Comparison of ENCODE assay signal across 8 cellular contexts in genomic region chr19:13022859-13023636, GRCh38. TPM values are rescaled to one million over a fixed set of nuclear protein-coding genes. Genes with fewer than 3 reads are reported as not detected.
DNase-seq lines count a peak whose midpoint lies in the region; ATAC-seq and TF ChIP-seq lines count a peak whose summit lies in the region.

No MANE protein-coding gene starts in this region.

- H2AFZ ChIP-seq in SK-N-SH (ENCODE audit: low read depth), result peak overlapping the region; percentile 77

- H3K36me3 ChIP-seq in HUES48 (ENCODE audit: control insufficient read depth, insufficient read depth, low read length), result no peaks in the 10 kb centered on the region
- H3K36me3 ChIP-seq in SK-N-SH (replicated peaks in 1 of 2; ENCODE audit: control insufficient read depth in 1 of 2, insufficient read depth in 2 of 2, low read length in 1 of 2), result peaks cover 0 to 5% of the 10 kb centered on the region in 2 experiments
- no peaks in the 10 kb centered on the region for H3K36me3 ChIP-seq in endodermal cell (ENCODE audit: control insufficient read depth, insufficient read depth, low read length)
- H3K36me3 ChIP-seq in uterus, result no peaks in the 10 kb centered on the region

- peak overlapping the region; percentile 45 for H3K4me3 ChIP-seq in HUES48 (ENCODE audit: low read depth, low read length)
- H3K4me3 ChIP-seq in SK-N-SH (ENCODE audit: low read depth in 2 of 2, low read length in 1 of 2), result peak overlapping the region; percentile 36 to 67
- H3K4me3 ChIP-seq in endodermal cell (ENCODE audit: low read length), result peak overlapping the region; percentile 71
- H3K4me3 ChIP-seq in uterus, result peak overlapping the region; percentile 33 to 40

- H3F3A ChIP-seq in SK-N-SH (replicated peaks; ENCODE audit: insufficient read depth), result peaks cover 9% of the 10 kb centered on the region

- H3K27ac ChIP-seq in HUES48 (ENCODE audit: low read depth, low read length) (no peak overlapping the region), SK-N-SH (ENCODE audit: low read depth in 2 of 2, low read length in 1 of 2) (peak overlapping the region; percentile 82 to 91), endodermal cell (ENCODE audit: low read depth, low read length) (no peak overlapping the region), uterus (peak overlapping the region; percentile 95 to 99)

- TF ChIP-seq CTCF in SK-N-SH (IDR thresholded peaks at IDR 0.05) (peak; percentile 19; the same call in 1 of the 2 replicates), endodermal cell (conservative IDR thresholded peaks at IDR 0.05) (no peak), uterus (IDR thresholded peaks at IDR 0.05) (peak in 3 of 4 experiments; percentile 14 to 76 (median 64))

- H3K27me3 Mint-ChIP-seq in endodermal cell (ENCODE audit: insufficient read depth), result peaks cover 99% of the 10 kb centered on the region

- peak overlapping the region; percentile 34 for H3K4me3 Mint-ChIP-seq in endodermal cell

- no peak for TF ChIP-seq RAD21 in SK-N-SH (IDR thresholded peaks at IDR 0.05; ENCODE audit: low read length)

- no peaks in the 10 kb centered on the region for H3K36me3 Mint-ChIP-seq in endodermal cell (ENCODE audit: low read depth)

- intact Hi-C loops in uterus (cut with DNase I; ENCODE audit: low total_unique reads), result no loop called here

- peaks cover 17% of the 10 kb centered on the region for H3K4me1 Mint-ChIP-seq in endodermal cell

- H3K27me3 ChIP-seq in HUES48 (ENCODE audit: control insufficient read depth, insufficient read depth, low read length), result peaks cover 100% of the 10 kb centered on the region
- H3K27me3 ChIP-seq in SK-N-SH (ENCODE audit: insufficient read depth), result no peaks in the 10 kb centered on the region
- H3K27me3 ChIP-seq in endodermal cell (ENCODE audit: control insufficient read depth, insufficient read depth, low read length, poor library complexity, severe bottlenecking), result peaks cover 100% of the 10 kb centered on the region
- no peaks in the 10 kb centered on the region for H3K27me3 ChIP-seq in uterus

- no peak overlapping the region for H3K27ac Mint-ChIP-seq in endodermal cell

- H3K9me2 ChIP-seq in SK-N-SH, result no peaks in the 10 kb centered on the region

- ATAC-seq in HG03571 (IDR thresholded peaks at IDR 0.05; ENCODE audit: unreplicated experiment), result no peak

- no peak overlapping the region for H3K9ac ChIP-seq in HUES48 (ENCODE audit: low read depth, low read length)
- peak overlapping the region; percentile 72 for H3K9ac ChIP-seq in SK-N-SH
- no peak overlapping the region for H3K9ac ChIP-seq in endodermal cell (ENCODE audit: extremely low read depth, low read length, poor library complexity, severe bottlenecking)

- TF ChIP-seq POLR2A in uterus (IDR thresholded peaks at IDR 0.05), result peak in 1 of 2 donors; percentile 33

- CTCF ChIA-PET in SK-N-SH (lab: Yijun Ruan, JAX), result interaction anchor here (0.6 to 4.7 kb wide), 11 partner anchors 10 to 71 kb away, joined by 3 to 43 read pairs (median 3); no protein-coding TSS in a partner anchor

- H3K79me2 ChIP-seq in SK-N-SH (ENCODE audit: insufficient read depth), result peaks cover 49% of the 10 kb centered on the region

- POLR2A ChIA-PET in SK-N-SH (lab: Yijun Ruan, JAX), result interaction anchor here (1.5 kb wide), 1 partner anchor 31 kb away, joined by 3 read pairs; no protein-coding TSS in a partner anchor

- peak; percentile 39 for DNase-seq in DMS114 treated with DMSO at 0.1 percent for 48 hours (lab: John Stamatoyannopoulos, UW; ENCODE audit: unreplicated experiment)
- peak; percentile 87 for DNase-seq in SK-N-SH
- DNase-seq in endodermal cell, result peak; percentile 71
- DNase-seq in midbrain (lab: John Stamatoyannopoulos, UW), result peak; percentile 90
- peak; percentile 92 to 95 for DNase-seq in uterus
- no peak for DNase-seq in stimulated activated naive CD4-positive, alpha-beta T cell treated with Interleukin-2 at 50 U/mL for 16 hours (lab: John Stamatoyannopoulos, UW)

- TF ChIP-seq EP300 in SK-N-SH (IDR thresholded peaks at IDR 0.05; ENCODE audit: borderline replicate concordance in 1 of 2, low read depth in 1 of 2, low read length in 1 of 2), result peak in 1 of 2 experiments; percentile 22; a peak in 2 of 4 replicates

- no peaks in the 10 kb centered on the region for H3K9me3 ChIP-seq in HUES48 (ENCODE audit: control insufficient read depth, insufficient read depth, low read length)
- no peaks in the 10 kb centered on the region for H3K9me3 ChIP-seq in SK-N-SH
- no peaks in the 10 kb centered on the region for H3K9me3 ChIP-seq in endodermal cell (ENCODE audit: control insufficient read depth, low read length)
- no peaks in the 10 kb centered on the region for H3K9me3 ChIP-seq in uterus

- 7% methylated on average over 30 of the region's 30 CpGs for WGBS in SK-N-SH (ENCODE audit: low lambda C conversion rate)
- 7 to 9% methylated on average over 13 to 30 of the region's 30 CpGs for WGBS in endodermal cell (ENCODE audit: insufficient coverage in 1 of 2, insufficient read length in 1 of 2), 2 experiments

- H3K4me2 ChIP-seq in SK-N-SH, result peak overlapping the region; percentile 80

- H3K4me1 ChIP-seq in HUES48 (ENCODE audit: control insufficient read depth, insufficient read depth, low read length) (peaks cover 46% of the 10 kb centered on the region), SK-N-SH (ENCODE audit: control insufficient read depth in 1 of 2, insufficient read depth in 2 of 2, low read depth in 1 of 2, low read length in 1 of 2) (peaks cover 31 to 57% of the 10 kb centered on the region in 2 experiments), endodermal cell (ENCODE audit: control insufficient read depth, insufficient read depth, low read length) (peaks cover 3% of the 10 kb centered on the region), uterus (peaks cover 8 to 25% of the 10 kb centered on the region in 2 donors)

- H3K9me3 Mint-ChIP-seq in endodermal cell, result no peaks in the 10 kb centered on the region

- no peaks in the 10 kb centered on the region for H4K20me1 ChIP-seq in SK-N-SH (ENCODE audit: insufficient read depth)

TF ChIP-seq in SK-N-SH, 30 proteins besides CTCF, POLR2A, EP300 and RAD21 (continues in another document):
- TF ChIP-seq FOXJ3 (CRISPR knock-in tag; IDR thresholded peaks at IDR 0.05) (no peak), NFIC (IDR thresholded peaks at IDR 0.05; ENCODE audit: borderline replicate concordance) (peak; percentile 78), SIN3A (IDR thresholded peaks at IDR 0.05; ENCODE audit: borderline replicate concordance, low read depth, low read length) (peak; percentile 54; the same call in 1 of the 2 replicates), EZH2phosphoT487 (IDR thresholded peaks at IDR 0.05; ENCODE audit: borderline replicate concordance, low read depth) (no peak), RFX5 (IDR thresholded peaks at IDR 0.05; ENCODE audit: low read length) (no peak), ZBTB33 (IDR thresholded peaks at IDR 0.05; ENCODE audit: borderline replicate concordance, low read depth) (no peak), USF1 (IDR thresholded peaks at IDR 0.05; ENCODE audit: borderline replicate concordance, low read depth) (no peak), MXI1 (IDR thresholded peaks at IDR 0.05; ENCODE audit: low read depth, low read length) (peak; percentile 58), YY1 (IDR thresholded peaks at IDR 0.05; ENCODE audit: low read depth) (no peak), SMC3 (IDR thresholded peaks at IDR 0.05; ENCODE audit: low read depth, low read length) (no peak), RXRA (IDR thresholded peaks at IDR 0.05; ENCODE audit: borderline replicate concordance, low read depth) (no peak), TAF1 (IDR thresholded peaks at IDR 0.05; ENCODE audit: borderline replicate concordance, low read depth, low read length) (peak; percentile 4; the same call in 1 of the 2 replicates), USF2 (IDR thresholded peaks at IDR 0.05; ENCODE audit: borderline replicate concordance, low read depth, low read length) (no peak)

RNA-seq across cellular contexts. Expression of gene NFIX, which starts 27.8 kb away (rescaled TPM):
- polyA plus RNA-seq in SK-N-SH (2012; rRNA removed), result 5.1 and 14.8 TPM in 2 replicates
- 9.1 and 13.3 TPM in 2 replicates for polyA plus RNA-seq in SK-N-SH (2012; cell fraction: cytosol; rRNA removed)
- polyA plus RNA-seq in SK-N-SH (2012; cell fraction: nucleus; rRNA removed), result 14.0 and 14.9 TPM in 2 replicates
- total RNA-seq in endodermal cell (under 1 TPM; 0.22 to 0.40 TPM), uterus (100 to 1,000 TPM in 2 of 4 donors, 10 to 100 TPM in 2; 27.4 to 381 (median 78.4) TPM)
- 0.93 TPM for polyA plus RNA-seq in endodermal cell (2013, experiment 1 of 2)
- polyA plus RNA-seq in endodermal cell (2013, experiment 2 of 2), result 0.70 TPM

RNA-seq across cellular contexts. Expression of gene DAND5, which starts 53.7 kb away (rescaled TPM):
- polyA plus RNA-seq in SK-N-SH (2012; rRNA removed), result 1.0 and 1.6 TPM in 2 replicates
- 0.95 and 1.0 TPM in 2 replicates for polyA plus RNA-seq in SK-N-SH (2012; cell fraction: cytosol; rRNA removed)
- polyA plus RNA-seq in SK-N-SH (2012; cell fraction: nucleus; rRNA removed), result 1.4 and 3.0 TPM in 2 replicates
- total RNA-seq in endodermal cell, result under 1 TPM; 0.13 to 0.40 TPM
- not detected for polyA plus RNA-seq in endodermal cell (2013, experiment 1 of 2)
- not detected for polyA plus RNA-seq in endodermal cell (2013, experiment 2 of 2)
- total RNA-seq in uterus, result under 1 TPM in 1 of 4 donors, not detected in 3; 0.14 TPM

Comparison
In these comparisons a context has a peak if more than half of its experiments do, and no peak if none do; other contexts are left out.
1. H3K27ac ChIP-seq: peak in SK-N-SH (2 of 2) and uterus (2 of 2); none in HUES48 (single experiment) and endodermal cell (single experiment).
2. RNA of gene NFIX, which starts 27.8 kb away (total RNA-seq): 27.4 to 381 TPM in uterus; 0.22 to 0.40 TPM in endodermal cell; every median in the first group is over 10 times any median in the second.
3. Peak in every context shown above with its lines, with median percentiles within 50 percentile points of each other: H3K4me3 ChIP-seq.